ENCODE assay signal across 1 cellular context in the genomic region with DNA sequence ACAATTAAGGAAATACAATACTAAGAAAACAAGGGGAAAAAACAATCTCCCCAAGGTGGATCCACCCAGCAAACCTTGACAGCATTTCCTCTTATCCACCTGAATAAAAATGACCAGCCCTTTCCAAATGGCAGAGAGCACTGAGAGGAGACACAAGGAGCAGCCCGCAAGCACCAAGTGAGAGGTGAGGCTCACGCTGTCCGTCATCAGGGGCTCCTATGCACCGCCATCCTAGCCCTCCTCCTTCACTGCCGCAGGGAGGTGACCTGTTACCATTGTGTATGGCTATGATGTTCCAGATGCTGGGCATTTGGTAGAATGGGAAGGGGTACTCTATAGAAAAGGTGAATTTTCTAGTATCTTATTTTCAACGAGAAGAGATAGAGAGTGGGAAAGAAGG.
TF ChIP-seq lines count a peak whose summit lies in the region.

No MANE protein-coding gene starts in this region.

TF ChIP-seq in WTC11, 78 proteins besides CTCF, POLR2A, EP300 and RAD21:
- TF ChIP-seq, protein P1, sequence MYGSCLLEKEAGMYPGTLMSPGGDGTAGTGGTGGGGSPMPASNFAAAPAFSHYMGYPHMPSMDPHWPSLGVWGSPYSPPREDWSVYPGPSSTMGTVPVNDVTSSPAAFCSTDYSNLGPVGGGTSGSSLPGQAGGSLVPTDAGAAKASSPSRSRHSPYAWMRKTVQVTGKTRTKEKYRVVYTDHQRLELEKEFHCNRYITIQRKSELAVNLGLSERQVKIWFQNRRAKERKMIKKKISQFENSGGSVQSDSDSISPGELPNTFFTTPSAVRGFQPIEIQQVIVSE (CRISPR knock-in tag; IDR thresholded peaks at IDR 0.05; ENCODE audit: borderline replicate concordance): no peak
- no peak for TF ChIP-seq OVOL2 (CRISPR knock-in tag; IDR thresholded peaks at IDR 0.05; ENCODE audit: borderline replicate concordance)
- TF ChIP-seq, protein P2, sequence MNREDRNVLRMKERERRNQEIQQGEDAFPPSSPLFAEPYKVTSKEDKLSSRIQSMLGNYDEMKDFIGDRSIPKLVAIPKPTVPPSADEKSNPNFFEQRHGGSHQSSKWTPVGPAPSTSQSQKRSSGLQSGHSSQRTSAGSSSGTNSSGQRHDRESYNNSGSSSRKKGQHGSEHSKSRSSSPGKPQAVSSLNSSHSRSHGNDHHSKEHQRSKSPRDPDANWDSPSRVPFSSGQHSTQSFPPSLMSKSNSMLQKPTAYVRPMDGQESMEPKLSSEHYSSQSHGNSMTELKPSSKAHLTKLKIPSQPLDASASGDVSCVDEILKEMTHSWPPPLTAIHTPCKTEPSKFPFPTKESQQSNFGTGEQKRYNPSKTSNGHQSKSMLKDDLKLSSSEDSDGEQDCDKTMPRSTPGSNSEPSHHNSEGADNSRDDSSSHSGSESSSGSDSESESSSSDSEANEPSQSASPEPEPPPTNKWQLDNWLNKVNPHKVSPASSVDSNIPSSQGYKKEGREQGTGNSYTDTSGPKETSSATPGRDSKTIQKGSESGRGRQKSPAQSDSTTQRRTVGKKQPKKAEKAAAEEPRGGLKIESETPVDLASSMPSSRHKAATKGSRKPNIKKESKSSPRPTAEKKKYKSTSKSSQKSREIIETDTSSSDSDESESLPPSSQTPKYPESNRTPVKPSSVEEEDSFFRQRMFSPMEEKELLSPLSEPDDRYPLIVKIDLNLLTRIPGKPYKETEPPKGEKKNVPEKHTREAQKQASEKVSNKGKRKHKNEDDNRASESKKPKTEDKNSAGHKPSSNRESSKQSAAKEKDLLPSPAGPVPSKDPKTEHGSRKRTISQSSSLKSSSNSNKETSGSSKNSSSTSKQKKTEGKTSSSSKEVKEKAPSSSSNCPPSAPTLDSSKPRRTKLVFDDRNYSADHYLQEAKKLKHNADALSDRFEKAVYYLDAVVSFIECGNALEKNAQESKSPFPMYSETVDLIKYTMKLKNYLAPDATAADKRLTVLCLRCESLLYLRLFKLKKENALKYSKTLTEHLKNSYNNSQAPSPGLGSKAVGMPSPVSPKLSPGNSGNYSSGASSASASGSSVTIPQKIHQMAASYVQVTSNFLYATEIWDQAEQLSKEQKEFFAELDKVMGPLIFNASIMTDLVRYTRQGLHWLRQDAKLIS (CRISPR knock-in tag; IDR thresholded peaks at IDR 0.05; ENCODE audit: borderline replicate concordance): no peak
- TF ChIP-seq, protein P3, sequence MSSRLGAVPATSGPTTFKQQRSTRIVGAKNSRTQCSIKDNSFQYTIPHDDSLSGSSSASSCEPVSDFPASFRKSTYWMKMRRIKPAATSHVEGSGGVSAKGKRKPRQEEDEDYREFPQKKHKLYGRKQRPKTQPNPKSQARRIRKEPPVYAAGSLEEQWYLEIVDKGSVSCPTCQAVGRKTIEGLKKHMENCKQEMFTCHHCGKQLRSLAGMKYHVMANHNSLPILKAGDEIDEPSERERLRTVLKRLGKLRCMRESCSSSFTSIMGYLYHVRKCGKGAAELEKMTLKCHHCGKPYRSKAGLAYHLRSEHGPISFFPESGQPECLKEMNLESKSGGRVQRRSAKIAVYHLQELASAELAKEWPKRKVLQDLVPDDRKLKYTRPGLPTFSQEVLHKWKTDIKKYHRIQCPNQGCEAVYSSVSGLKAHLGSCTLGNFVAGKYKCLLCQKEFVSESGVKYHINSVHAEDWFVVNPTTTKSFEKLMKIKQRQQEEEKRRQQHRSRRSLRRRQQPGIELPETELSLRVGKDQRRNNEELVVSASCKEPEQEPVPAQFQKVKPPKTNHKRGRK (CRISPR knock-in tag; IDR thresholded peaks at IDR 0.05; ENCODE audit: borderline replicate concordance): no peak
- no peak for TF ChIP-seq NFATC4 (CRISPR knock-in tag; IDR thresholded peaks at IDR 0.05)
- TF ChIP-seq, protein P4, sequence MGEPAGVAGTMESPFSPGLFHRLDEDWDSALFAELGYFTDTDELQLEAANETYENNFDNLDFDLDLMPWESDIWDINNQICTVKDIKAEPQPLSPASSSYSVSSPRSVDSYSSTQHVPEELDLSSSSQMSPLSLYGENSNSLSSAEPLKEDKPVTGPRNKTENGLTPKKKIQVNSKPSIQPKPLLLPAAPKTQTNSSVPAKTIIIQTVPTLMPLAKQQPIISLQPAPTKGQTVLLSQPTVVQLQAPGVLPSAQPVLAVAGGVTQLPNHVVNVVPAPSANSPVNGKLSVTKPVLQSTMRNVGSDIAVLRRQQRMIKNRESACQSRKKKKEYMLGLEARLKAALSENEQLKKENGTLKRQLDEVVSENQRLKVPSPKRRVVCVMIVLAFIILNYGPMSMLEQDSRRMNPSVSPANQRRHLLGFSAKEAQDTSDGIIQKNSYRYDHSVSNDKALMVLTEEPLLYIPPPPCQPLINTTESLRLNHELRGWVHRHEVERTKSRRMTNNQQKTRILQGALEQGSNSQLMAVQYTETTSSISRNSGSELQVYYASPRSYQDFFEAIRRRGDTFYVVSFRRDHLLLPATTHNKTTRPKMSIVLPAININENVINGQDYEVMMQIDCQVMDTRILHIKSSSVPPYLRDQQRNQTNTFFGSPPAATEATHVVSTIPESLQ (CRISPR knock-in tag; IDR thresholded peaks at IDR 0.05): no peak
TF ChIP-seq in WTC11: peak in this region for 0.
